Comparison of ENCODE assay signal across 1 cellular context in the genomic region with DNA sequence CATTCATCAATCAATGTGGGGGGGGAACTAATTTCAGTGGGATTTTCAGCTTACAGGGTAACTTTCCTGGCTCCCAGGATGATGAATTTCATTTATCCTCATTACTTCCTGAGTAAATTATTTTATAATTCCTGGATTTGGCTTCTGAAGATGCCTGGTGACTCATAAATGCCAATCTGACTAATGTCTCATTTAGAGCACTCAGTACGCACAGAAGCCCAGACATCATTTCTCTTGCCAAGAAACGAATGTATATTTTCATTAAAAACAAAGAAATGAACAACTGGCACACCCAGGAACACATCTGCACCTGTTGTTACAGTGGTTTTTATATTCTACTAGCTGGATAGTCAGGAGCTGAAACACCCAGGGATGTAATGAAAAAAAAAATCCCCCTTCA.
TF ChIP-seq lines count a peak whose summit lies in the region.

No MANE protein-coding gene starts in this region.

TF ChIP-seq in SK-N-SH, 30 proteins besides CTCF, POLR2A, EP300 and RAD21 (continued from another document):
- TF ChIP-seq, protein P1, sequence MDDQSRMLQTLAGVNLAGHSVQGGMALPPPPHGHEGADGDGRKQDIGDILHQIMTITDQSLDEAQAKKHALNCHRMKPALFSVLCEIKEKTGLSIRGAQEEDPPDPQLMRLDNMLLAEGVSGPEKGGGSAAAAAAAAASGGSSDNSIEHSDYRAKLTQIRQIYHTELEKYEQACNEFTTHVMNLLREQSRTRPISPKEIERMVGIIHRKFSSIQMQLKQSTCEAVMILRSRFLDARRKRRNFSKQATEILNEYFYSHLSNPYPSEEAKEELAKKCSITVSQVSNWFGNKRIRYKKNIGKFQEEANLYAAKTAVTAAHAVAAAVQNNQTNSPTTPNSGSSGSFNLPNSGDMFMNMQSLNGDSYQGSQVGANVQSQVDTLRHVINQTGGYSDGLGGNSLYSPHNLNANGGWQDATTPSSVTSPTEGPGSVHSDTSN (IDR thresholded peaks at IDR 0.05): no peak
- TF ChIP-seq TEAD4 (IDR thresholded peaks at IDR 0.05; ENCODE audit: borderline replicate concordance, insufficient read depth): no peak
- TF ChIP-seq RCOR1 (IDR thresholded peaks at IDR 0.05; ENCODE audit: low read length): no peak
- TF ChIP-seq RFX5 (IDR thresholded peaks at IDR 0.05; ENCODE audit: low read length): no peak
- TF ChIP-seq, protein P2, sequence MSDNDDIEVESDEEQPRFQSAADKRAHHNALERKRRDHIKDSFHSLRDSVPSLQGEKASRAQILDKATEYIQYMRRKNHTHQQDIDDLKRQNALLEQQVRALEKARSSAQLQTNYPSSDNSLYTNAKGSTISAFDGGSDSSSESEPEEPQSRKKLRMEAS (IDR thresholded peaks at IDR 0.05; ENCODE audit: low read depth): no peak
- no peak for TF ChIP-seq SIN3A (IDR thresholded peaks at IDR 0.05; ENCODE audit: borderline replicate concordance, low read depth, low read length)
- TF ChIP-seq CHD2 (IDR thresholded peaks at IDR 0.05; ENCODE audit: low read length, partially characterized antibody): no peak
- TF ChIP-seq, protein P3, sequence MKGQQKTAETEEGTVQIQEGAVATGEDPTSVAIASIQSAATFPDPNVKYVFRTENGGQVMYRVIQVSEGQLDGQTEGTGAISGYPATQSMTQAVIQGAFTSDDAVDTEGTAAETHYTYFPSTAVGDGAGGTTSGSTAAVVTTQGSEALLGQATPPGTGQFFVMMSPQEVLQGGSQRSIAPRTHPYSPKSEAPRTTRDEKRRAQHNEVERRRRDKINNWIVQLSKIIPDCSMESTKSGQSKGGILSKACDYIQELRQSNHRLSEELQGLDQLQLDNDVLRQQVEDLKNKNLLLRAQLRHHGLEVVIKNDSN (IDR thresholded peaks at IDR 0.05; ENCODE audit: borderline replicate concordance, low read depth): no peak
- no peak for TF ChIP-seq TCF12 (IDR thresholded peaks at IDR 0.05)
- TF ChIP-seq, protein P4, sequence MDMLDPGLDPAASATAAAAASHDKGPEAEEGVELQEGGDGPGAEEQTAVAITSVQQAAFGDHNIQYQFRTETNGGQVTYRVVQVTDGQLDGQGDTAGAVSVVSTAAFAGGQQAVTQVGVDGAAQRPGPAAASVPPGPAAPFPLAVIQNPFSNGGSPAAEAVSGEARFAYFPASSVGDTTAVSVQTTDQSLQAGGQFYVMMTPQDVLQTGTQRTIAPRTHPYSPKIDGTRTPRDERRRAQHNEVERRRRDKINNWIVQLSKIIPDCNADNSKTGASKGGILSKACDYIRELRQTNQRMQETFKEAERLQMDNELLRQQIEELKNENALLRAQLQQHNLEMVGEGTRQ (IDR thresholded peaks at IDR 0.05; ENCODE audit: borderline replicate concordance, low read depth, low read length): no peak
- no peak for TF ChIP-seq FOXJ3 (CRISPR knock-in tag; IDR thresholded peaks at IDR 0.05)
- no peak for TF ChIP-seq GATA2 (CRISPR knock-in tag; IDR thresholded peaks at IDR 0.05)
- no peak for TF ChIP-seq MEF2A (IDR thresholded peaks at IDR 0.05; ENCODE audit: borderline replicate concordance, low read depth)
- TF ChIP-seq, protein P5, sequence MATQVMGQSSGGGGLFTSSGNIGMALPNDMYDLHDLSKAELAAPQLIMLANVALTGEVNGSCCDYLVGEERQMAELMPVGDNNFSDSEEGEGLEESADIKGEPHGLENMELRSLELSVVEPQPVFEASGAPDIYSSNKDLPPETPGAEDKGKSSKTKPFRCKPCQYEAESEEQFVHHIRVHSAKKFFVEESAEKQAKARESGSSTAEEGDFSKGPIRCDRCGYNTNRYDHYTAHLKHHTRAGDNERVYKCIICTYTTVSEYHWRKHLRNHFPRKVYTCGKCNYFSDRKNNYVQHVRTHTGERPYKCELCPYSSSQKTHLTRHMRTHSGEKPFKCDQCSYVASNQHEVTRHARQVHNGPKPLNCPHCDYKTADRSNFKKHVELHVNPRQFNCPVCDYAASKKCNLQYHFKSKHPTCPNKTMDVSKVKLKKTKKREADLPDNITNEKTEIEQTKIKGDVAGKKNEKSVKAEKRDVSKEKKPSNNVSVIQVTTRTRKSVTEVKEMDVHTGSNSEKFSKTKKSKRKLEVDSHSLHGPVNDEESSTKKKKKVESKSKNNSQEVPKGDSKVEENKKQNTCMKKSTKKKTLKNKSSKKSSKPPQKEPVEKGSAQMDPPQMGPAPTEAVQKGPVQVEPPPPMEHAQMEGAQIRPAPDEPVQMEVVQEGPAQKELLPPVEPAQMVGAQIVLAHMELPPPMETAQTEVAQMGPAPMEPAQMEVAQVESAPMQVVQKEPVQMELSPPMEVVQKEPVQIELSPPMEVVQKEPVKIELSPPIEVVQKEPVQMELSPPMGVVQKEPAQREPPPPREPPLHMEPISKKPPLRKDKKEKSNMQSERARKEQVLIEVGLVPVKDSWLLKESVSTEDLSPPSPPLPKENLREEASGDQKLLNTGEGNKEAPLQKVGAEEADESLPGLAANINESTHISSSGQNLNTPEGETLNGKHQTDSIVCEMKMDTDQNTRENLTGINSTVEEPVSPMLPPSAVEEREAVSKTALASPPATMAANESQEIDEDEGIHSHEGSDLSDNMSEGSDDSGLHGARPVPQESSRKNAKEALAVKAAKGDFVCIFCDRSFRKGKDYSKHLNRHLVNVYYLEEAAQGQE (IDR thresholded peaks at IDR 0.05; ENCODE audit: low read depth, low read length): no peak
- TF ChIP-seq MXI1 (IDR thresholded peaks at IDR 0.05; ENCODE audit: low read depth, low read length): no peak
